In genomic region chr11:795638-796564, GRCh38 we compare ENCODE assay signal across 8 cellular contexts. TPM values are rescaled to one million over a fixed set of nuclear protein-coding genes. Genes with fewer than 3 reads are reported as not detected.
DNase-seq lines count a peak whose midpoint lies in the region; ATAC-seq, FAIRE-seq and TF ChIP-seq lines count a peak whose summit lies in the region.

No MANE protein-coding gene starts in this region.

- peak; percentile 51 for TF ChIP-seq POLR2A in GM19099 (IDR thresholded peaks at IDR 0.05; ENCODE audit: extremely low read depth, insufficient read length, low read depth)

- no peak overlapping the region for H3K27ac Mint-ChIP-seq in WTC11

- H3K4me3 ChIP-seq in bronchial epithelial cell (ENCODE audit: low read depth, low read length): peak overlapping the region; percentile 97

- POLR2A ChIA-PET in WTC11 (lab: Charles Lee): interaction anchor here (0.5 to 1.7 kb wide), 4 partner anchors 12 to 100 kb away, joined by 4 to 8 read pairs (median 5); partner anchors contain the start of genes RPLP2 and TMEM80

- ATAC-seq in WTC11 (peak; percentile 2; the same call in 1 of the 2 replicates), HG03095 (IDR thresholded peaks at IDR 0.05; ENCODE audit: unreplicated experiment) (no peak)

- TF ChIP-seq CTCF in WTC11 (IDR thresholded peaks at IDR 0.05) (no peak), bronchial epithelial cell (IDR thresholded peaks at IDR 0.05; ENCODE audit: insufficient read depth, low read length, severe bottlenecking) (no peak)

- no peaks in the 10 kb centered on the region for H3K27me3 Mint-ChIP-seq in WTC11 (ENCODE audit: low read depth)

- DNase-seq in 8988T (peak; percentile 96), NCI-H187 treated with DMSO at 0.1 percent for 48 hours (lab: John Stamatoyannopoulos, UW) (peak; percentile 83), WTC11 (ENCODE audit: low spot score) (no peak), bronchial epithelial cell (ENCODE audit: low read depth) (peak; percentile 68), left kidney (ENCODE audit: low read depth, low spot score) (peak; percentile 90)
- peak; percentile 81 for DNase-seq in stimulated activated CD4-positive, alpha-beta T cell treated with anti-CD3 and anti-CD28 coated beads, Interleukin-2, amount 100 ng/mL, for 4 hours (ENCODE audit: low read depth)

- H3K36me3 ChIP-seq in bronchial epithelial cell (ENCODE audit: control insufficient read depth, insufficient read depth, low read length): peaks cover 13% of the 10 kb centered on the region

- no peaks in the 10 kb centered on the region for H3K36me3 Mint-ChIP-seq in WTC11

- no peaks in the 10 kb centered on the region for H3K9me3 Mint-ChIP-seq in WTC11

- no peak for FAIRE-seq in bronchial epithelial cell (lab: Jason Lieb, UNC)

- peaks cover 16% of the 10 kb centered on the region for H3K4me1 Mint-ChIP-seq in WTC11

- no peaks in the 10 kb centered on the region for H3K27me3 ChIP-seq in bronchial epithelial cell (ENCODE audit: control insufficient read depth, insufficient read depth, low read length)

- H3K4me3 Mint-ChIP-seq in WTC11: no peak overlapping the region

- CTCF ChIA-PET in WTC11 (lab: Charles Lee): interaction anchor here (0.9 to 2.1 kb wide), 3 partner anchors 8 to 12 kb away, joined by 5 to 13 read pairs (median 7); no protein-coding TSS in a partner anchor

TF ChIP-seq in WTC11, 78 proteins besides CTCF, POLR2A, EP300 and RAD21:
- TF ChIP-seq CBFB (CRISPR knock-in tag; IDR thresholded peaks at IDR 0.05; ENCODE audit: low read depth) (no peak), ERG (CRISPR knock-in tag; IDR thresholded peaks at IDR 0.05) (no peak), ZNF396 (CRISPR knock-in tag; IDR thresholded peaks at IDR 0.05; ENCODE audit: borderline replicate concordance) (no peak), MYBL2 (CRISPR knock-in tag; IDR thresholded peaks at IDR 0.05) (no peak), TCF7 (CRISPR knock-in tag; IDR thresholded peaks at IDR 0.05; ENCODE audit: low read depth) (no peak), NFYB (CRISPR knock-in tag; conservative IDR thresholded peaks at IDR 0.05; ENCODE audit: low read depth) (no peak), TEAD1 (CRISPR knock-in tag; IDR thresholded peaks at IDR 0.05) (no peak), EMX1 (CRISPR knock-in tag; IDR thresholded peaks at IDR 0.05) (no peak), ATF1 (CRISPR knock-in tag; IDR thresholded peaks at IDR 0.05) (no peak), FOXP4 (CRISPR knock-in tag; IDR thresholded peaks at IDR 0.05) (no peak), NR3C1 (CRISPR knock-in tag; conservative IDR thresholded peaks at IDR 0.05; ENCODE audit: low read depth) (no peak), ZBTB43 (CRISPR knock-in tag; IDR thresholded peaks at IDR 0.05) (no peak), NR2C2 (CRISPR knock-in tag; IDR thresholded peaks at IDR 0.05) (no peak), ELF4 (CRISPR knock-in tag; IDR thresholded peaks at IDR 0.05; ENCODE audit: low read depth) (no peak)
TF ChIP-seq in WTC11: peak in this region for 0.

RNA-seq across cellular contexts. Expression of gene SLC25A22, which starts 2.2 kb away (rescaled TPM):
- total RNA-seq in WTC11 (2021) (35.0 to 44.8 TPM (median 36.7 TPM) in 3 replicates), bronchial epithelial cell (4.4 and 5.3 TPM in 2 replicates)

RNA-seq across cellular contexts. Expression of gene CEND1, which starts 6.0 kb away (rescaled TPM):
- total RNA-seq in WTC11 (2021) (2.0 to 3.1 TPM (median 2.7 TPM) in 3 replicates), bronchial epithelial cell (not detected in 2 replicates)

RNA-seq across cellular contexts. Expression of gene PIDD1, which starts 9.1 kb away (rescaled TPM):
- total RNA-seq in WTC11 (2021) (54.9 to 59.4 TPM (median 56.8 TPM) in 3 replicates), bronchial epithelial cell (4.4 and 5.0 TPM in 2 replicates)

RNA-seq across cellular contexts. Expression of gene RPLP2, which starts 13.9 kb away (rescaled TPM):
- total RNA-seq in WTC11 (2021) (2,582 to 2,814 TPM (median 2,761 TPM) in 3 replicates), bronchial epithelial cell (211 and 353 TPM in 2 replicates)

RNA-seq across cellular contexts. Expression of gene GATD1, which starts 18.6 kb away (rescaled TPM):
- 81.9 to 87.6 TPM (median 87.5 TPM) in 3 replicates for total RNA-seq in WTC11 (2021)
- 17.9 and 18.7 TPM in 2 replicates for total RNA-seq in bronchial epithelial cell
